In the genomic region with DNA sequence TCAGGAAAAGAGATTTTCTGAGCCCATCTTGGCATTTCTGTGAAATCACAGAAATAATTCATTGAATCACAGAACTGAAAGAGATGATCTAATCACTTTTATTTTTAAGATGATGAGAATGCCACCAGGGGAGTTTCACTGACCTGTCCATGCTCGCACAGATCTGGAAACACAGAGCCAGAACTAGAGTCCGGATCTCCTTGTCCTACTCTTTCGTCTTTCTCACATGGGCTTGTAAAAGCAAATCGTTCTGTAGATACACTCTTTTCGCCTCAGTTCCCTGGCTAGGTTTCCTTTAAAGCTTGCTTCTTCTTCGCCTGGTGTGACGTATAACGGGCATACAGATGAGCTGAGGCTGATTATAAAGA, we compare ENCODE assay signal across 8 cellular contexts.
DNase-seq lines count a peak whose midpoint lies in the region; ATAC-seq and TF ChIP-seq lines count a peak whose summit lies in the region.

No MANE protein-coding gene starts in this region.

- peaks cover under 1% of the 10 kb centered on the region for H3K9me3 Mint-ChIP-seq in CD8-positive, alpha-beta T cell

- H3K27ac Mint-ChIP-seq in T-helper 17 cell, result no peak overlapping the region
- H3K27ac Mint-ChIP-seq in CD8-positive, alpha-beta T cell, result no peak overlapping the region

- no peak for DNase-seq in esophagus muscularis mucosa (ENCODE audit: extremely low spot score)
- no peak for DNase-seq in stomach
- DNase-seq in BE2C, result no peak
- DNase-seq in H4 (ENCODE audit: low spot score), result no peak
- no peak for DNase-seq in T-helper 17 cell
- DNase-seq in CD8-positive, alpha-beta T cell, result no peak

- intact Hi-C loops in esophagus muscularis mucosa (cut with DNase I) (loop anchor here (5.0 to 10.0 kb wide), 2 partner anchors 58 to 125 kb away; no protein-coding TSS in a partner anchor), stomach (cut with DNase I; ENCODE audit: low total_unique reads) (no loop called here)
- intact Hi-C loops in CD8-positive, alpha-beta T cell (cut with DNase I, micrococcal nuclease), result no loop called here

- peaks cover 14% of the 10 kb centered on the region for H3K27me3 Mint-ChIP-seq in T-helper 17 cell
- peaks cover 16% of the 10 kb centered on the region for H3K27me3 Mint-ChIP-seq in CD8-positive, alpha-beta T cell (ENCODE audit: low read depth)

- CTCF ChIA-PET in CD8-positive, alpha-beta T cell (lab: Charles Lee), result no interaction called here

- H3K9me3 ChIP-seq in esophagus muscularis mucosa, result no peaks in the 10 kb centered on the region
- no peaks in the 10 kb centered on the region for H3K9me3 ChIP-seq in stomach
- H3K9me3 ChIP-seq in BE2C, result no peaks in the 10 kb centered on the region; the same call in 1 of the 2 replicates
- H3K9me3 ChIP-seq in T-helper 17 cell (ENCODE audit: control insufficient read depth, low read length, poor library complexity, severe bottlenecking), result no peaks in the 10 kb centered on the region
- no peaks in the 10 kb centered on the region for H3K9me3 ChIP-seq in CD8-positive, alpha-beta T cell (ENCODE audit: low read length)

- POLR2A ChIA-PET in CD8-positive, alpha-beta T cell (lab: Charles Lee), result interaction anchor here (1.1 kb wide), 1 partner anchor 35 kb away, joined by 3 read pairs; no protein-coding TSS in a partner anchor

- no peaks in the 10 kb centered on the region for H3K36me3 ChIP-seq in esophagus muscularis mucosa
- no peaks in the 10 kb centered on the region for H3K36me3 ChIP-seq in stomach
- no peaks in the 10 kb centered on the region for H3K36me3 ChIP-seq in BE2C
- no peaks in the 10 kb centered on the region for H3K36me3 ChIP-seq in CD8-positive, alpha-beta T cell (ENCODE audit: insufficient read depth, low read length)

- TF ChIP-seq POLR2A in esophagus muscularis mucosa (IDR thresholded peaks at IDR 0.05; ENCODE audit: low read depth) (no peak), stomach (IDR thresholded peaks at IDR 0.05) (no peak)

- H3K27ac ChIP-seq in esophagus muscularis mucosa (replicated peaks in 1 of 4) (peak overlapping the region; percentile 73 to 85 (median 81)), stomach (peak overlapping the region; percentile 78 to 88 (median 87))
- H3K27ac ChIP-seq in CD8-positive, alpha-beta T cell (ENCODE audit: low read depth, low read length), result no peak overlapping the region

- 30% methylated on average over 8 of the region's 8 CpGs for WGBS in esophagus muscularis mucosa
- WGBS in stomach, 5 donors, result 60 to 81% (median 67%) methylated on average over 8 of the region's 8 CpGs

- no peaks in the 10 kb centered on the region for H3K27me3 ChIP-seq in esophagus muscularis mucosa
- no peaks in the 10 kb centered on the region for H3K27me3 ChIP-seq in stomach
- no peaks in the 10 kb centered on the region for H3K27me3 ChIP-seq in BE2C
- no peaks in the 10 kb centered on the region for H3K27me3 ChIP-seq in CD8-positive, alpha-beta T cell (ENCODE audit: insufficient read depth, low read length)

- H3K4me1 ChIP-seq in esophagus muscularis mucosa (peaks cover 17 to 37% (median 27%) of the 10 kb centered on the region in 4 donors), stomach (peaks cover 0 to 45% (median 26%) of the 10 kb centered on the region in 4 donors), BE2C (no peaks in the 10 kb centered on the region)
- H3K4me1 ChIP-seq in CD8-positive, alpha-beta T cell (ENCODE audit: insufficient read depth, low read length), result no peaks in the 10 kb centered on the region

- H3K4me1 Mint-ChIP-seq in T-helper 17 cell, result peaks cover 7% of the 10 kb centered on the region
- no peaks in the 10 kb centered on the region for H3K4me1 Mint-ChIP-seq in CD8-positive, alpha-beta T cell (ENCODE audit: low read depth)

- no peak overlapping the region for H3K4me3 Mint-ChIP-seq in T-helper 17 cell
- H3K4me3 Mint-ChIP-seq in CD8-positive, alpha-beta T cell, result no peak overlapping the region

- H3K36me3 Mint-ChIP-seq in T-helper 17 cell (ENCODE audit: low read depth), result no peaks in the 10 kb centered on the region
- no peaks in the 10 kb centered on the region for H3K36me3 Mint-ChIP-seq in CD8-positive, alpha-beta T cell

- ATAC-seq in GM19455 (IDR thresholded peaks at IDR 0.05; ENCODE audit: unreplicated experiment) (peak; percentile 25), HG03442 (IDR thresholded peaks at IDR 0.05; ENCODE audit: unreplicated experiment) (peak; percentile 29), T-helper 17 cell (no peak)
- no peak for ATAC-seq in CD8-positive, alpha-beta T cell

- no peak for TF ChIP-seq CTCF in esophagus muscularis mucosa (IDR thresholded peaks at IDR 0.05)
- TF ChIP-seq CTCF in stomach (IDR thresholded peaks at IDR 0.05), result no peak
- TF ChIP-seq CTCF in BE2C (IDR thresholded peaks at IDR 0.05; ENCODE audit: low read depth, low read length), result no peak
- TF ChIP-seq CTCF in CD8-positive, alpha-beta T cell (IDR thresholded peaks at IDR 0.05), result no peak

- TF ChIP-seq EP300 in esophagus muscularis mucosa (IDR thresholded peaks at IDR 0.05), result peak; percentile 40
- TF ChIP-seq EP300 in stomach (IDR thresholded peaks at IDR 0.05), result no peak

- peak overlapping the region; percentile 31 to 45 (median 36) for H3K4me3 ChIP-seq in esophagus muscularis mucosa
- H3K4me3 ChIP-seq in stomach, result peak overlapping the region in 2 of 4 donors; percentile 2 to 5
- H3K4me3 ChIP-seq in BE2C (ENCODE audit: low read depth, low read length), result no peak overlapping the region
- H3K4me3 ChIP-seq in CD8-positive, alpha-beta T cell (ENCODE audit: low read depth, low read length), result no peak overlapping the region

Comparison
In these comparisons a context has a peak if more than half of its experiments do, and no peak if none do; other contexts are left out.
1. ATAC-seq: peak in GM19455 (single experiment) and HG03442 (single experiment); none in T-helper 17 cell (single experiment) and CD8-positive, alpha-beta T cell (single experiment).
2. H3K4me3 ChIP-seq: peak in esophagus muscularis mucosa (4 of 4); none in BE2C (single experiment) and CD8-positive, alpha-beta T cell (single experiment).